ENCODE assay signal across 17 cellular contexts in the genomic region with DNA sequence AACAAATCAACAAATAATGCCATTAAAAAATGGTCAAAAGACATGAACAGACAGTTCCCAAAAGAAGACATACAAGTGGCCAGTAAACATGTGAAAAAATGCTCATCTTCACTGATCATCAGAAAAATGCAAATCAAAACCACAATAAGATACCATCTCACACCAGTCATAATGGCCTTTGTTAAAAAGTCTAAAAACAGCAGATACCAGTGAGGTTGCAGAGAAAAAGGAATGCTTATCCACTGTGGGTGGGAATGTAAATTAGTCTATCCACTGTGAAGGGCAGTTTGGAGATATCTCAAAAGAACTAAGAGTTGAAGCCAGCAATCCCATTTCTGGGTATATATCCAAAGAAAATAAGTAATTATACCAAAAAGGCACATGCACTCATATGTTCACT.
A peak's percentile ranks its signal among the peaks of the same experiment; 100 is the strongest.
DNase-seq lines count a peak whose midpoint lies in the region; ATAC-seq, FAIRE-seq and TF ChIP-seq lines count a peak whose summit lies in the region.
"Had no signal": no experiment of that assay in that cellular context is flagged by ENCODE, and none has a peak within 500 bp of the region (broad histone marks: within the 10 kb centered on the region; RNA-seq: fewer than 3 reads in every experiment).

No MANE protein-coding gene starts in this region.

- H3K4me2 ChIP-seq in astrocyte (ENCODE audit: low read length) = no peak overlapping the region
- H3K4me2 ChIP-seq: A549 had no signal

- no peaks in the 10 kb centered on the region for H3K36me3 Mint-ChIP-seq in HFFc6 (ENCODE audit: low read depth)
- H3K36me3 Mint-ChIP-seq in astrocyte (ENCODE audit: low read depth, unreplicated experiment) = no peaks in the 10 kb centered on the region
- H3K36me3 Mint-ChIP-seq: CD4-positive, alpha-beta memory T cell had no signal

- DNase-seq in HFFc6 (peak; percentile 2), astrocyte (ENCODE audit: low read depth) (peak; percentile 29), foreskin keratinocyte (peak in 1 of 2 donors; percentile 44), NCI-H526 (lab: John Stamatoyannopoulos, UW) (no peak), left ventricle myocardium superior (no peak), DMS153 (lab: John Stamatoyannopoulos, UW) (no peak)
- DNase-seq: BE2C; CD4-positive, alpha-beta memory T cell; DND-41 had no signal

- H3K4me3 Mint-ChIP-seq in HFFc6 (no peak overlapping the region), astrocyte (ENCODE audit: unreplicated experiment) (no peak overlapping the region)
- H3K4me3 Mint-ChIP-seq: CD4-positive, alpha-beta memory T cell had no signal

- peak; percentile 36 for ATAC-seq in foreskin keratinocyte
- ATAC-seq in left ventricle myocardium superior = no peak
- no peak for ATAC-seq in HG03175 (IDR thresholded peaks at IDR 0.05; ENCODE audit: unreplicated experiment)
- ATAC-seq: A549 had no signal

- no peak overlapping the region for H2AFZ ChIP-seq in astrocyte (ENCODE audit: low read depth, low read length)

- FAIRE-seq in astrocyte (lab: Jason Lieb, UNC) = no peak
- FAIRE-seq: A549, G401.6, GM12892, H1 had no signal

- H3K27me3 Mint-ChIP-seq in HFFc6 (ENCODE audit: insufficient read depth) (no peaks in the 10 kb centered on the region; the same call in 1 of the 2 replicates), astrocyte (ENCODE audit: low read depth, unreplicated experiment) (no peaks in the 10 kb centered on the region)
- H3K27me3 Mint-ChIP-seq: CD4-positive, alpha-beta memory T cell had no signal

- H3K4me1 ChIP-seq in astrocyte (ENCODE audit: insufficient read depth, low read length) (no peaks in the 10 kb centered on the region), foreskin keratinocyte (peaks cover 10% of the 10 kb centered on the region)
- H3K4me1 ChIP-seq: A549, BE2C, HAP-1 had no signal

- TF ChIP-seq CTCF in HFFc6 (IDR thresholded peaks at IDR 0.05) (no peak), astrocyte (IDR thresholded peaks at IDR 0.05; ENCODE audit: insufficient read depth, low read depth, low read length) (no peak), foreskin keratinocyte (conservative IDR thresholded peaks at IDR 0.05) (no peak)

- H3K9me3 ChIP-seq in astrocyte (ENCODE audit: insufficient read depth, low read depth, low read length) = no peaks in the 10 kb centered on the region
- H3K9me3 ChIP-seq: A549, BE2C, HAP-1 had no signal

- H3K9ac ChIP-seq in astrocyte (ENCODE audit: low read length) = no peak overlapping the region

- no peaks in the 10 kb centered on the region for H3K36me3 ChIP-seq in astrocyte (ENCODE audit: insufficient read depth, low read length)
- H3K36me3 ChIP-seq: BE2C, HAP-1 had no signal

- no peaks in the 10 kb centered on the region for H4K20me1 ChIP-seq in astrocyte (ENCODE audit: insufficient read depth, low read length)

- H3K79me2 ChIP-seq in astrocyte (ENCODE audit: insufficient read depth, low read length) = no peaks in the 10 kb centered on the region

- H3K27ac ChIP-seq in astrocyte (ENCODE audit: low read depth, low read length) (no peak overlapping the region), foreskin keratinocyte (peak overlapping the region; percentile 48)
- H3K27ac ChIP-seq: A549, C4-2B, HL-60 had no signal

- intact Hi-C loops in left ventricle myocardium superior (cut with micrococcal nuclease) = no loop called here

- H3K27ac Mint-ChIP-seq in HFFc6 (no peak overlapping the region), astrocyte (ENCODE audit: unreplicated experiment) (no peak overlapping the region)
- H3K27ac Mint-ChIP-seq: CD4-positive, alpha-beta memory T cell had no signal

- H3K9me3 Mint-ChIP-seq in HFFc6 = no peaks in the 10 kb centered on the region
- no peaks in the 10 kb centered on the region for H3K9me3 Mint-ChIP-seq in astrocyte (ENCODE audit: unreplicated experiment)

- no peak overlapping the region for H3K4me3 ChIP-seq in astrocyte (ENCODE audit: insufficient read depth, low read depth, low read length)
- H3K4me3 ChIP-seq: A549, HAP-1 had no signal

- H3K27me3 ChIP-seq in astrocyte (ENCODE audit: insufficient read depth, low read length) = no peaks in the 10 kb centered on the region
- H3K27me3 ChIP-seq in foreskin keratinocyte = no peaks in the 10 kb centered on the region
- H3K27me3 ChIP-seq: BE2C had no signal

- H3K4me1 Mint-ChIP-seq in HFFc6 (ENCODE audit: low read depth) = peaks cover 6% of the 10 kb centered on the region
- peaks cover 20% of the 10 kb centered on the region for H3K4me1 Mint-ChIP-seq in astrocyte (ENCODE audit: low read depth, unreplicated experiment)
- H3K4me1 Mint-ChIP-seq: CD4-positive, alpha-beta memory T cell had no signal

Comparison
In these comparisons a context has a peak if more than half of its experiments do, and no peak if none do; other contexts are left out.
1. DNase-seq: peak in HFFc6 (single experiment) and astrocyte (single experiment); none in NCI-H526 (0 of 2), left ventricle myocardium superior (single experiment) and DMS153 (single experiment).